9 cellular contexts compared by ENCODE assay signal in the genomic region with DNA sequence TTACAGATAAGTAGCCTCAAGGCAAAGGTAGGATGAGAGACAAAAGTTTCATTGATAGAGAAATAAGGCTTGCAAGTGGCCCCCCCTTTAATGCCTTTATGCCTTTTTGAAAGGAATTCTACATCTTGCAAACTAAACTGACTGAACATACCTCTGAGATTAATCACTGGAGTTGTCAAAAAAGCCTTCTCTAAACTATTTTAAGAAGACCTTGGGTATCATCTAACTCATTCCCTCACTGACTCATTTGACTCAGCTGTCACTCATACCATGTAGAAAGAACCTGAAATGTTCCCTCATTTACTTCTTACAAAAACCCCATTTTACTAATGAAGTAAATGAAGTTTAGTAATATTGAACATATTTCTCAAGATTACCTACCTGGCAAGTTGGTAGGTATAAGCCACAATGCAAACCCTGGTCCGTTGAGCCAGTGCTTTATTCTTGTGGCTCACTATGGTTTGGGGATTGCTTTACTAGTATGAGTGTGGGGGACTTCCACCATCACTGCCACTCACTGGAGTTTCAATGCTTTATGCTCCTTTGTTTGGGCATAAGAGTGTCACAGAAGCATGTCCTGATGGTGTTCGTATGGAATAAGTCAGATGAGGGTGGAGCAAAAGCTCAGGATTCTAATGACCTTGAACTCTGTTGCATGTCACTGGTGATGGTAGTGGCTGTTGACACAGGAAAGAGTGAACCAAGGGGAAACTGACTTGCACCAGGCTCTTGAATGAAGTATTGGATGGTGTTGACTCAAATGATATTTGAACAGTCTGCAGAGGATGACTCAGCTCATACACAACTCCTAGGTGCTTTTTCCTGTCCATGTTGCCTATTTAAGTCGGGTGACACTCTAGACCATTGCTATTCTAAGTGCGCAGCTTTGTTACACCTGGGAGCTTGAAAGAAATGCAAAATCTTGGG.
DNase-seq lines count a peak whose midpoint lies in the region; ATAC-seq, FAIRE-seq and TF ChIP-seq lines count a peak whose summit lies in the region.
"Had no signal": no experiment of that assay in that cellular context is flagged by ENCODE, and none has a peak within 500 bp of the region (broad histone marks: within the 10 kb centered on the region; RNA-seq: fewer than 3 reads in every experiment).

No MANE protein-coding gene starts in this region.

- H3K4me3 Mint-ChIP-seq in activated T-cell treated with anti-CD3 and anti-CD28 coated beads, Interleukin-2, amount 50 U/mL, for 72 hours = peak overlapping the region; percentile 57 to 69
- no peak overlapping the region for H3K4me3 Mint-ChIP-seq in type B pancreatic cell
- H3K4me3 Mint-ChIP-seq: activated B cell treated with CpG ODN at 0.5 μM for 24 hours had no signal

- peaks cover 0 to under 1% of the 10 kb centered on the region in 2 donors for H3K36me3 Mint-ChIP-seq in activated T-cell treated with anti-CD3 and anti-CD28 coated beads, Interleukin-2, amount 50 U/mL, for 72 hours (ENCODE audit: insufficient read depth in 2 of 2)
- no peaks in the 10 kb centered on the region for H3K36me3 Mint-ChIP-seq in type B pancreatic cell

- H3K27me3 Mint-ChIP-seq in activated T-cell treated with anti-CD3 and anti-CD28 coated beads, Interleukin-2, amount 50 U/mL, for 72 hours (ENCODE audit: low read depth) = peaks cover 6% of the 10 kb centered on the region
- no peaks in the 10 kb centered on the region for H3K27me3 Mint-ChIP-seq in type B pancreatic cell
- H3K27me3 Mint-ChIP-seq: activated B cell treated with CpG ODN at 0.5 μM for 24 hours had no signal

- H3K4me1 Mint-ChIP-seq in activated T-cell treated with anti-CD3 and anti-CD28 coated beads, Interleukin-2, amount 50 U/mL, for 72 hours (ENCODE audit: low read depth) = peaks cover 31% of the 10 kb centered on the region
- H3K4me1 Mint-ChIP-seq in type B pancreatic cell (ENCODE audit: unreplicated experiment) = peaks cover 4% of the 10 kb centered on the region
- H3K4me1 Mint-ChIP-seq: activated B cell treated with CpG ODN at 0.5 μM for 24 hours had no signal

- no peak for FAIRE-seq in small intestine (lab: Jason Lieb, UNC)

- H3K4me3 ChIP-seq in AG09309 (ENCODE audit: control insufficient read depth, low read depth, low read length) (no peak overlapping the region), small intestine (ENCODE audit: low read depth in 1 of 2, low read length in 2 of 2) (no peak overlapping the region)

- DNase-seq in AG09309 (ENCODE audit: low read depth) (peak; percentile 5), small intestine (no peak), HPDE6-E6E7 (ENCODE audit: extremely low spot score) (no peak), type B pancreatic cell (ENCODE audit: extremely low spot score, unreplicated experiment) (no peak), NCI-H146 (lab: John Stamatoyannopoulos, UW) (no peak)
- DNase-seq in activated T-cell treated with anti-CD3 and anti-CD28 coated beads, Interleukin-2, amount 50 U/mL, for 72 hours = peak; percentile 62 to 65
- DNase-seq: activated B cell treated with CpG ODN at 0.5 μM for 24 hours had no signal

- WGBS in small intestine, 3 donors = 70 to 84% (median 80%) methylated on average over 4 of the region's 4 CpGs

- no peak for TF ChIP-seq CTCF in AG09309 (IDR thresholded peaks at IDR 0.05; ENCODE audit: control insufficient read depth, insufficient read depth, low read depth, low read length, missing control alignments)
- TF ChIP-seq CTCF in type B pancreatic cell (conservative IDR thresholded peaks at IDR 0.05) = no peak

- ATAC-seq in GM18909 (IDR thresholded peaks at IDR 0.05; ENCODE audit: poor library complexity, unreplicated experiment) = peak; percentile 81
- ATAC-seq in HG03045 (IDR thresholded peaks at IDR 0.05; ENCODE audit: unreplicated experiment) = peak; percentile 83
- ATAC-seq in activated T-cell treated with anti-CD3 and anti-CD28 coated beads, Interleukin-2, amount 50 U/mL, for 72 hours (replicated peaks in 1 of 2) = peak; percentile 86

- H3K27ac ChIP-seq in small intestine (ENCODE audit: low read depth in 1 of 2, low read length in 1 of 2) = no peak overlapping the region

- H3K36me3 ChIP-seq in small intestine (ENCODE audit: control insufficient read depth in 2 of 2, insufficient read depth in 2 of 2, low read length in 2 of 2) = no peaks in the 10 kb centered on the region

- no peaks in the 10 kb centered on the region for H3K4me1 ChIP-seq in small intestine (ENCODE audit: control insufficient read depth in 2 of 2, insufficient read depth in 1 of 2, low read depth in 1 of 2, low read length in 1 of 2)

- H3K9me3 ChIP-seq in small intestine (ENCODE audit: control insufficient read depth, low read depth) = no peaks in the 10 kb centered on the region

- H3K9me3 Mint-ChIP-seq in activated T-cell treated with anti-CD3 and anti-CD28 coated beads, Interleukin-2, amount 50 U/mL, for 72 hours = peaks cover under 1 to 2% of the 10 kb centered on the region in 2 donors
- H3K9me3 Mint-ChIP-seq in type B pancreatic cell = no peaks in the 10 kb centered on the region

- no peaks in the 10 kb centered on the region for H3K27me3 ChIP-seq in small intestine (ENCODE audit: control insufficient read depth in 2 of 2, insufficient read depth in 2 of 2, low read length in 2 of 2)

- H3K27ac Mint-ChIP-seq in activated T-cell treated with anti-CD3 and anti-CD28 coated beads, Interleukin-2, amount 50 U/mL, for 72 hours = peak overlapping the region; percentile 74
- H3K27ac Mint-ChIP-seq in type B pancreatic cell = no peak overlapping the region
- H3K27ac Mint-ChIP-seq: activated B cell treated with CpG ODN at 0.5 μM for 24 hours had no signal

Comparison
In these comparisons a context has a peak if more than half of its experiments do, and no peak if none do; other contexts are left out.
1. DNase-seq: peak in AG09309 (single experiment) and activated T-cell treated with anti-CD3 and anti-CD28 coated beads, Interleukin-2, amount 50 U/mL, for 72 hours (2 of 2); none in small intestine (single experiment), HPDE6-E6E7 (single experiment), type B pancreatic cell (single experiment) and NCI-H146 (single experiment).
2. Peak in every context shown above with its lines, with median percentiles within 50 percentile points of each other: ATAC-seq.